ENCODE assay signal across 8 cellular contexts in genomic region chr2:72148391-72148974, GRCh38. TPM values are rescaled to one million over a fixed set of nuclear protein-coding genes. Genes with fewer than 3 reads are reported as not detected.
DNase-seq lines count a peak whose midpoint lies in the region; FAIRE-seq and TF ChIP-seq lines count a peak whose summit lies in the region.

No MANE protein-coding gene starts in this region.

- TF ChIP-seq CTCF in CD14-positive monocyte (IDR thresholded peaks at IDR 0.05) (no peak), bronchial epithelial cell (IDR thresholded peaks at IDR 0.05; ENCODE audit: insufficient read depth, low read length, severe bottlenecking) (no peak)

- 0 to 1% methylated on average over 10 to 19 of the region's 62 CpGs for WGBS in mesodermal cell (ENCODE audit: insufficient coverage in 2 of 2), 2 experiments
- WGBS in small intestine, 3 donors, result 0 to 1% (median 1%) methylated on average over 54 to 62 of the region's 62 CpGs

- intact Hi-C loops in CD14-positive monocyte (cut with micrococcal nuclease), result no loop called here

- DNase-seq in CD14-positive monocyte (ENCODE audit: low spot score) (peak; percentile 16), KBM-7 (peak; percentile 5), bronchial epithelial cell (ENCODE audit: low read depth) (no peak), A172 (ENCODE audit: low spot score) (no peak), NCI-H146 treated with DMSO at 0.1 percent for 48 hours (lab: John Stamatoyannopoulos, UW; ENCODE audit: unreplicated experiment) (no peak), small intestine (no peak), EL (no peak)

- peaks cover 39% of the 10 kb centered on the region for H3K4me1 Mint-ChIP-seq in CD14-positive monocyte

- H3K4me1 ChIP-seq in mesodermal cell (ENCODE audit: control insufficient read depth, insufficient read depth, low read length, poor library complexity, severe bottlenecking) (peaks cover 10% of the 10 kb centered on the region), small intestine (ENCODE audit: control insufficient read depth in 2 of 2, insufficient read depth in 1 of 2, low read depth in 1 of 2, low read length in 1 of 2) (peaks cover 2 to 13% of the 10 kb centered on the region in 2 donors)

- FAIRE-seq in bronchial epithelial cell (lab: Jason Lieb, UNC) (no peak), small intestine (lab: Jason Lieb, UNC) (no peak)

- H3K9me3 ChIP-seq in mesodermal cell (ENCODE audit: control insufficient read depth, low read length) (peaks cover 10% of the 10 kb centered on the region), small intestine (ENCODE audit: control insufficient read depth, low read depth) (no peaks in the 10 kb centered on the region)

- in situ Hi-C loops in KBM-7 (cut with MboI; ENCODE audit: low pct_unique_long_range_greater_than_20kb, low sequenced_read_pairs), result loop anchor here (25.0 kb wide), 1 partner anchor 611 kb away; no protein-coding TSS in a partner anchor

- peaks cover 3 to 13% of the 10 kb centered on the region in 2 donors for H3K36me3 Mint-ChIP-seq in CD14-positive monocyte

- peak overlapping the region in 1 of 7 donors; percentile 40 for H3K27ac Mint-ChIP-seq in CD14-positive monocyte

- H3K27ac ChIP-seq in mesodermal cell (ENCODE audit: low read depth, low read length, severe bottlenecking) (no peak overlapping the region), small intestine (ENCODE audit: low read depth in 1 of 2, low read length in 1 of 2) (no peak overlapping the region)

- H3K4me3 ChIP-seq in bronchial epithelial cell (ENCODE audit: low read depth, low read length), result peak overlapping the region; percentile 40
- peak overlapping the region; percentile 25 for H3K4me3 ChIP-seq in mesodermal cell (ENCODE audit: extremely low read depth, insufficient read depth, low read length, poor library complexity, severe bottlenecking)
- peak overlapping the region in 1 of 2 donors; percentile 37 for H3K4me3 ChIP-seq in small intestine (ENCODE audit: low read depth in 1 of 2, low read length in 2 of 2)

- H3K9me3 Mint-ChIP-seq in CD14-positive monocyte, result peaks cover 2 to 30% (median 22%) of the 10 kb centered on the region in 7 donors

- H3K27me3 Mint-ChIP-seq in CD14-positive monocyte (ENCODE audit: low read depth in 3 of 3), result peaks cover 80 to 86% (median 83%) of the 10 kb centered on the region in 3 donors

- H3K27me3 ChIP-seq in bronchial epithelial cell (ENCODE audit: control insufficient read depth, insufficient read depth, low read length) (peaks cover 39% of the 10 kb centered on the region), small intestine (ENCODE audit: control insufficient read depth in 2 of 2, insufficient read depth in 2 of 2, low read length in 2 of 2) (peaks cover 4 to 20% of the 10 kb centered on the region in 2 donors)

- H3K4me3 Mint-ChIP-seq in CD14-positive monocyte, result peak overlapping the region; percentile 58 to 94

- H3K36me3 ChIP-seq in bronchial epithelial cell (ENCODE audit: control insufficient read depth, insufficient read depth, low read length) (no peaks in the 10 kb centered on the region), mesodermal cell (ENCODE audit: control insufficient read depth, insufficient read depth, low read length) (no peaks in the 10 kb centered on the region), small intestine (ENCODE audit: control insufficient read depth in 2 of 2, insufficient read depth in 2 of 2, low read length in 2 of 2) (no peaks in the 10 kb centered on the region)

RNA-seq across cellular contexts. Expression of gene CYP26B1, which starts 0.8 kb away (rescaled TPM):
- polyA plus RNA-seq in CD14-positive monocyte (not detected), small intestine (1 to 10 TPM in 1 of 3 donors, under 1 TPM in 2; 0.22 to 6.2 (median 0.81) TPM)
- total RNA-seq in bronchial epithelial cell, result under 0.01 and 0.53 TPM in 2 replicates
- polyA plus RNA-seq in mesodermal cell (2013, experiment 1 of 2), result 0.74 TPM
- 0.66 TPM for polyA plus RNA-seq in mesodermal cell (2013, experiment 2 of 2)
- total RNA-seq in A172 (2014; rRNA removed; shearing (Covaris generic)), result 0.02 and 0.12 TPM in 2 replicates

Comparison
In these comparisons a context has a peak if more than half of its experiments do, and no peak if none do; other contexts are left out.
1. DNase-seq: peak in CD14-positive monocyte (single experiment) and KBM-7 (single experiment); none in bronchial epithelial cell (single experiment), A172 (single experiment), NCI-H146 treated with DMSO at 0.1 percent for 48 hours (single experiment), small intestine (single experiment) and EL (single experiment).